ENCODE assay signal across 9 cellular contexts in the genomic region with DNA sequence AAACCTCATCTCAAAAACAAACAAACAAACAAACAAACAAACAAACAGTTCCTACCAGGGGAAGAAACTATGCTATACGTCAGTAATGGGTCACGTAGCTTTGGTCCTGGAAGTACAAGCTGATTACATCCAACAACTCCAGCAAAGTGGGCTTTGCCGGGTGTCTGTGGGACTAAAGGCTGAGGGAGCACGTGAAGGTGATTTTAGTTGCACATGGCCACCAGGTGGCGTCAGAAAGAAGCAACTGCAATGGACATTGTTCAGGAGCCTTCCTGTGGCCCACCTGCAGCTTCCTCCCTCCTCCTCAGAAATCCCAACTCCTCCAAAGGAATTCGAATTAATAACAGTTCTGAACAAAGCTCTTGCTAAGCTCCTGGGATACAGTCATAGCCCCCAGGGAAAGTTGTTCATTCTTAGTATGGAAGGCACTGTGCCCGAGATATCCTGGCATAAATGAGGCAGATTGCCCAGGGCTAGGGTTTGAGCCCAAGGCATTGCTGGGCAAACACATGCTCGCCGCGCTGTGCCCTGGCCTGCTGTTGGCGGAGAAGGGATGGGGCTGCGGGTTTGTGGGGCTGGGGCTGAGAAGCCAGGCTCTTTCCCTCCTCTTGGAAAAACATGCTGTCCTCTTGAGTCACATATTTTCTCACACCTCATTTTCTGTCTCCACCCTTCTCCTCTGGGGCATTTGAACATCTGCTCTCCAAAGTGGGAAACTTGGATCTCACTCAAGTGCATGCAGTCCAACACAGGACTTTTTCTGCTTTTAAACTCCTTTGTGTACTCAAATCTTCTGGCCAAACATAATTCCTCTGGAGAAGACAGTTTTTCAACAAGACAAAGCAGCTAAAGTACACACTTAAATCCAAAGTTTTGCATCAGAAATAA. TPM values are rescaled to one million over a fixed set of nuclear protein-coding genes. Genes with fewer than 3 reads are reported as not detected.
DNase-seq lines count a peak whose midpoint lies in the region; TF ChIP-seq lines count a peak whose summit lies in the region.
"Had no signal": no experiment of that assay in that cellular context is flagged by ENCODE, and none has a peak within 500 bp of the region (broad histone marks: within the 10 kb centered on the region; RNA-seq: fewer than 3 reads in every experiment).

No MANE protein-coding gene starts in this region.

- no peaks in the 10 kb centered on the region for H3K9me2 ChIP-seq in Loucy (replicated peaks; ENCODE audit: low read depth, low read length)

- peaks cover 9% of the 10 kb centered on the region for H3K4me1 ChIP-seq in Loucy (ENCODE audit: insufficient read depth, low read length, poor library complexity, severe bottlenecking)
- H3K4me1 ChIP-seq in parathyroid adenoma, result peaks cover 16% of the 10 kb centered on the region
- peaks cover 0 to 40% (median 20%) of the 10 kb centered on the region in 4 donors for H3K4me1 ChIP-seq in tibial artery

- H3K4me3 ChIP-seq in Loucy (ENCODE audit: low read length, poor library complexity, severe bottlenecking), result no peak overlapping the region
- H3K4me3 ChIP-seq in SK-N-MC, result no peak overlapping the region
- H3K4me3 ChIP-seq in parathyroid adenoma (ENCODE audit: low read depth, low read length), result no peak overlapping the region
- peak overlapping the region in 1 of 2 donors; percentile 27 for H3K4me3 ChIP-seq in tibial artery
- H3K4me3 ChIP-seq: BLaER1 treated with 17β-estradiol and CSF1 and Interleukin-3, amounts not matched to agents 10 nM and 100 nM had no signal

- H3K27ac Mint-ChIP-seq in activated naive CD8-positive, alpha-beta T cell treated with anti-CD3 and anti-CD28 coated beads for 36 hours, result no peak overlapping the region
- H3K27ac Mint-ChIP-seq in glutamatergic neuron (ENCODE audit: unreplicated experiment), result peak overlapping the region; percentile 39

- no peaks in the 10 kb centered on the region for H4K20me1 ChIP-seq in Loucy (ENCODE audit: insufficient read depth, low read length, poor library complexity, severe bottlenecking)
- H4K20me1 ChIP-seq: BLaER1 treated with 17β-estradiol and CSF1 and Interleukin-3, amounts not matched to agents 10 nM and 100 nM had no signal

- H3K9me3 Mint-ChIP-seq in activated naive CD8-positive, alpha-beta T cell treated with anti-CD3 and anti-CD28 coated beads for 36 hours, result no peaks in the 10 kb centered on the region
- no peaks in the 10 kb centered on the region for H3K9me3 Mint-ChIP-seq in glutamatergic neuron (ENCODE audit: unreplicated experiment)

- peak; percentile 88 for TF ChIP-seq CTCF in Loucy (conservative IDR thresholded peaks at IDR 0.05; ENCODE audit: low read length)
- peak; percentile 82 for TF ChIP-seq CTCF in glutamatergic neuron (IDR thresholded peaks at IDR 0.05; ENCODE audit: partially characterized antibody, unreplicated experiment)
- peak; percentile 62 for TF ChIP-seq CTCF in parathyroid adenoma (IDR thresholded peaks at IDR 0.05)
- peak; percentile 68 to 88 for TF ChIP-seq CTCF in tibial artery (IDR thresholded peaks at IDR 0.05)

- peaks cover 3% of the 10 kb centered on the region for H3K4me1 Mint-ChIP-seq in activated naive CD8-positive, alpha-beta T cell treated with anti-CD3 and anti-CD28 coated beads for 36 hours
- peaks cover 17% of the 10 kb centered on the region for H3K4me1 Mint-ChIP-seq in glutamatergic neuron (ENCODE audit: low read depth, unreplicated experiment)

- intact Hi-C loops in tibial artery (cut with DNase I; ENCODE audit: low total_unique reads), result loop anchor here (2.0 kb wide), 1 partner anchor 70 kb away; no protein-coding TSS in a partner anchor

- no peak overlapping the region for H3K9ac ChIP-seq in Loucy (ENCODE audit: low read depth, low read length, poor library complexity, severe bottlenecking)
- no peak overlapping the region for H3K9ac ChIP-seq in SK-N-MC (ENCODE audit: insufficient read length)
- H3K9ac ChIP-seq in parathyroid adenoma, result no peak overlapping the region
- H3K9ac ChIP-seq: BLaER1 treated with 17β-estradiol and CSF1 and Interleukin-3, amounts not matched to agents 10 nM and 100 nM had no signal

- DNase-seq in NCI-H187 (lab: John Stamatoyannopoulos, UW) (peak; percentile 47 to 53), NCI-H187 treated with DMSO at 0.1 percent for 48 hours (lab: John Stamatoyannopoulos, UW) (no peak), SK-N-MC (ENCODE audit: low read depth, low spot score) (peak; percentile 24), glutamatergic neuron (peak; percentile 82), tibial artery (peak; percentile 80 to 91)
- peak; percentile 61 for DNase-seq in activated naive CD8-positive, alpha-beta T cell treated with anti-CD3 and anti-CD28 coated beads for 36 hours

- H3K4me2 ChIP-seq in Loucy (ENCODE audit: low read depth, low read length, poor library complexity, severe bottlenecking) (no peak overlapping the region), parathyroid adenoma (ENCODE audit: low read length) (peak overlapping the region; percentile 33)
- H3K4me2 ChIP-seq: BLaER1 treated with 17β-estradiol and CSF1 and Interleukin-3, amounts not matched to agents 10 nM and 100 nM had no signal

- H3K9me3 ChIP-seq in Loucy (ENCODE audit: insufficient read depth, low read depth, low read length), result no peaks in the 10 kb centered on the region
- H3K9me3 ChIP-seq in SK-N-MC (ENCODE audit: low read depth, low read length), result no peaks in the 10 kb centered on the region
- no peaks in the 10 kb centered on the region for H3K9me3 ChIP-seq in parathyroid adenoma (ENCODE audit: control insufficient read depth, low read length)
- H3K9me3 ChIP-seq in tibial artery, result no peaks in the 10 kb centered on the region
- H3K9me3 ChIP-seq: BLaER1 treated with 17β-estradiol and CSF1 and Interleukin-3, amounts not matched to agents 10 nM and 100 nM had no signal

- H3F3A ChIP-seq in Loucy (ENCODE audit: low read depth), result no peaks in the 10 kb centered on the region

- no peaks in the 10 kb centered on the region for H3K27me3 Mint-ChIP-seq in activated naive CD8-positive, alpha-beta T cell treated with anti-CD3 and anti-CD28 coated beads for 36 hours
- H3K27me3 Mint-ChIP-seq in glutamatergic neuron (ENCODE audit: unreplicated experiment), result peaks cover 2% of the 10 kb centered on the region

- H3K27me3 ChIP-seq in Loucy (ENCODE audit: insufficient read depth, low read length, poor library complexity, severe bottlenecking), result no peaks in the 10 kb centered on the region
- no peaks in the 10 kb centered on the region for H3K27me3 ChIP-seq in parathyroid adenoma (ENCODE audit: control insufficient read depth, insufficient read depth, low read length)
- no peaks in the 10 kb centered on the region for H3K27me3 ChIP-seq in tibial artery
- H3K27me3 ChIP-seq: BLaER1 treated with 17β-estradiol and CSF1 and Interleukin-3, amounts not matched to agents 10 nM and 100 nM had no signal

- no peak overlapping the region for H3K4me3 Mint-ChIP-seq in activated naive CD8-positive, alpha-beta T cell treated with anti-CD3 and anti-CD28 coated beads for 36 hours
- no peak overlapping the region for H3K4me3 Mint-ChIP-seq in glutamatergic neuron (ENCODE audit: unreplicated experiment)

- no peaks in the 10 kb centered on the region for H3K79me2 ChIP-seq in Loucy (ENCODE audit: insufficient read depth, low read length)
- H3K79me2 ChIP-seq in parathyroid adenoma, result no peaks in the 10 kb centered on the region

- no peak overlapping the region for H3K27ac ChIP-seq in SK-N-MC
- no peak overlapping the region for H3K27ac ChIP-seq in parathyroid adenoma
- peak overlapping the region; percentile 60 to 78 for H3K27ac ChIP-seq in tibial artery
- H3K27ac ChIP-seq: BLaER1 treated with 17β-estradiol and CSF1 and Interleukin-3, amounts not matched to agents 10 nM and 100 nM had no signal

- H3K36me3 ChIP-seq in Loucy (ENCODE audit: insufficient read depth, low read length), result no peaks in the 10 kb centered on the region
- H3K36me3 ChIP-seq in SK-N-MC (ENCODE audit: insufficient read depth, low read length), result no peaks in the 10 kb centered on the region
- H3K36me3 ChIP-seq in parathyroid adenoma (ENCODE audit: control insufficient read depth, insufficient read depth, low read length), result no peaks in the 10 kb centered on the region
- H3K36me3 ChIP-seq in tibial artery, result no peaks in the 10 kb centered on the region
- H3K36me3 ChIP-seq: BLaER1 treated with 17β-estradiol and CSF1 and Interleukin-3, amounts not matched to agents 10 nM and 100 nM had no signal

- peak overlapping the region; percentile 74 for H2AFZ ChIP-seq in Loucy (ENCODE audit: low read length)
- peak overlapping the region; percentile 53 for H2AFZ ChIP-seq in parathyroid adenoma

- H3K36me3 Mint-ChIP-seq in activated naive CD8-positive, alpha-beta T cell treated with anti-CD3 and anti-CD28 coated beads for 36 hours, result no peaks in the 10 kb centered on the region
- no peaks in the 10 kb centered on the region for H3K36me3 Mint-ChIP-seq in glutamatergic neuron (ENCODE audit: unreplicated experiment)

RNA-seq across cellular contexts. Expression of gene AKNAD1, which starts 28.6 kb away (rescaled TPM):
- total RNA-seq in activated naive CD8-positive, alpha-beta T cell treated with anti-CD3 and anti-CD28 coated beads for 36 hours, result not detected
- total RNA-seq in glutamatergic neuron (ENCODE audit: unreplicated experiment), result not detected

RNA-seq across cellular contexts. Expression of gene GPSM2, which starts 48.5 kb away (rescaled TPM):
- 1 to 10 TPM; 4.8 to 6.3 TPM for total RNA-seq in activated naive CD8-positive, alpha-beta T cell treated with anti-CD3 and anti-CD28 coated beads for 36 hours
- 14.4 TPM for total RNA-seq in glutamatergic neuron (ENCODE audit: unreplicated experiment)

Comparison
In these comparisons a context has a peak if more than half of its experiments do, and no peak if none do; other contexts are left out.
1. H3K27ac ChIP-seq: peak in tibial artery (2 of 2); none in SK-N-MC (single experiment) and parathyroid adenoma (single experiment).
2. Peak in every context shown above with its lines, with median percentiles within 50 percentile points of each other: CTCF ChIP-seq.